In genomic region chr13:105340061-105340606, GRCh38 we compare ENCODE assay signal across 20 cellular contexts.
"Had no signal": no experiment of that assay in that cellular context is flagged by ENCODE, and none has a peak within 500 bp of the region (broad histone marks: within the 10 kb centered on the region; RNA-seq: fewer than 3 reads in every experiment).

No MANE protein-coding gene starts in this region.

- H3K4me3 ChIP-seq: coronary artery, hepatocyte, left ventricle myocardium inferior, lower lobe of right lung, neural progenitor cell, pancreas, smooth muscle cell, upper lobe of left lung had no signal

- H3K36me3 Mint-ChIP-seq: natural killer cell treated with Interleukin-12 subunit alpha and Interleukin-12 subunit beta and Interleukin-15 and Interleukin-18, amount 100 ng/mL, for 72 hours; neural progenitor cell had no signal

- H3K36me3 ChIP-seq: left ventricle myocardium inferior, lower lobe of right lung, neural progenitor cell, pancreas, upper lobe of left lung had no signal

- H3K27me3 Mint-ChIP-seq: natural killer cell treated with Interleukin-12 subunit alpha and Interleukin-12 subunit beta and Interleukin-15 and Interleukin-18, amount 100 ng/mL, for 72 hours had no signal

- H3K9me3 ChIP-seq: left ventricle myocardium inferior, lower lobe of right lung, pancreas, upper lobe of left lung had no signal

- H3K4me3 Mint-ChIP-seq: natural killer cell treated with Interleukin-12 subunit alpha and Interleukin-12 subunit beta and Interleukin-15 and Interleukin-18, amount 100 ng/mL, for 72 hours; neural progenitor cell had no signal

- H3K27ac ChIP-seq: coronary artery, hepatocyte, left ventricle myocardium inferior, lower lobe of right lung, neural progenitor cell, pancreas, upper lobe of left lung had no signal

- H3K27ac Mint-ChIP-seq: natural killer cell treated with Interleukin-12 subunit alpha and Interleukin-12 subunit beta and Interleukin-15 and Interleukin-18, amount 100 ng/mL, for 72 hours; neural progenitor cell; progenitor cell of endocrine pancreas had no signal

- H3K27me3 ChIP-seq: hepatocyte, neural progenitor cell, pancreas, upper lobe of left lung had no signal

- ATAC-seq: left cardiac atrium; lower lobe of right lung; natural killer cell treated with Interleukin-12 subunit alpha and Interleukin-12 subunit beta and Interleukin-15 and Interleukin-18, amount 100 ng/mL, for 72 hours; pancreas; right cardiac atrium had no signal

- H3K4me1 ChIP-seq: lower lobe of right lung, neural progenitor cell, pancreas had no signal

- H3K9me3 Mint-ChIP-seq: natural killer cell treated with Interleukin-12 subunit alpha and Interleukin-12 subunit beta and Interleukin-15 and Interleukin-18, amount 100 ng/mL, for 72 hours had no signal

- DNase-seq: effector CD4-positive, alpha-beta T cell; foreskin melanocyte; head of caudate nucleus; kidney; left cardiac atrium; left ventricle myocardium inferior; lower lobe of right lung; mesendoderm; nucleus accumbens; pancreas; right cardiac atrium; stimulated activated CD4-positive, alpha-beta T cell treated with anti-CD3 and anti-CD28 coated beads, Interleukin-2, amount 100 ng/mL, for 48 hours; stimulated activated naive CD4-positive, alpha-beta T cell treated with Interleukin-2 at 50 U/mL for 16 hours; upper lobe of left lung had no signal
